Comparison of ENCODE assay signal across 1 cellular context in the genomic region with DNA sequence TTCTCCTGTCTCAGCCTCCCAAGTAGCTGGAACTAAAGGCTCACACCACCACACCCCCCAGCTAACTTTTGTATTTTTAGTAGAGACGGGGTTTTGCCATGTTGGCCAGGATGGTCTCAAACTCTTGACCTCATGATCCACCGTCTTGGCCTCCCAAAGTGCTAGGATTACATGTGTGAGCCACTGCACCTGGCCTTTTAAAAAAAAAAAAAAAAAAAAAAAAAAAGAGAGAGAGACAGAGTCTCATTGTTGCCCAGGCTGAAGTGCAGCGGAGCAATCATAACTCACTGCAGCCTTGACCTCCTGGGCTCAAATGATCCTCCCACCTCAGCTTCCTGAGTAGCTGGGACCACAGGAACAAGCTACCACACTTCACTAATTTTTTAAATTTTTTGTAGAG.
TF ChIP-seq lines count a peak whose summit lies in the region.

No MANE protein-coding gene starts in this region.

TF ChIP-seq in HepG2, 621 proteins besides CTCF, POLR2A, EP300 and RAD21 (continued from another document):
- TF ChIP-seq, protein P1, sequence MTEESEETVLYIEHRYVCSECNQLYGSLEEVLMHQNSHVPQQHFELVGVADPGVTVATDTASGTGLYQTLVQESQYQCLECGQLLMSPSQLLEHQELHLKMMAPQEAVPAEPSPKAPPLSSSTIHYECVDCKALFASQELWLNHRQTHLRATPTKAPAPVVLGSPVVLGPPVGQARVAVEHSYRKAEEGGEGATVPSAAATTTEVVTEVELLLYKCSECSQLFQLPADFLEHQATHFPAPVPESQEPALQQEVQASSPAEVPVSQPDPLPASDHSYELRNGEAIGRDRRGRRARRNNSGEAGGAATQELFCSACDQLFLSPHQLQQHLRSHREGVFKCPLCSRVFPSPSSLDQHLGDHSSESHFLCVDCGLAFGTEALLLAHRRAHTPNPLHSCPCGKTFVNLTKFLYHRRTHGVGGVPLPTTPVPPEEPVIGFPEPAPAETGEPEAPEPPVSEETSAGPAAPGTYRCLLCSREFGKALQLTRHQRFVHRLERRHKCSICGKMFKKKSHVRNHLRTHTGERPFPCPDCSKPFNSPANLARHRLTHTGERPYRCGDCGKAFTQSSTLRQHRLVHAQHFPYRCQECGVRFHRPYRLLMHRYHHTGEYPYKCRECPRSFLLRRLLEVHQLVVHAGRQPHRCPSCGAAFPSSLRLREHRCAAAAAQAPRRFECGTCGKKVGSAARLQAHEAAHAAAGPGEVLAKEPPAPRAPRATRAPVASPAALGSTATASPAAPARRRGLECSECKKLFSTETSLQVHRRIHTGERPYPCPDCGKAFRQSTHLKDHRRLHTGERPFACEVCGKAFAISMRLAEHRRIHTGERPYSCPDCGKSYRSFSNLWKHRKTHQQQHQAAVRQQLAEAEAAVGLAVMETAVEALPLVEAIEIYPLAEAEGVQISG (CRISPR knock-in tag; IDR thresholded peaks at IDR 0.05) = 0 out of 2 replicates have a peak, but pooled peaks have one; percentile 27
- TF ChIP-seq, protein P2, sequence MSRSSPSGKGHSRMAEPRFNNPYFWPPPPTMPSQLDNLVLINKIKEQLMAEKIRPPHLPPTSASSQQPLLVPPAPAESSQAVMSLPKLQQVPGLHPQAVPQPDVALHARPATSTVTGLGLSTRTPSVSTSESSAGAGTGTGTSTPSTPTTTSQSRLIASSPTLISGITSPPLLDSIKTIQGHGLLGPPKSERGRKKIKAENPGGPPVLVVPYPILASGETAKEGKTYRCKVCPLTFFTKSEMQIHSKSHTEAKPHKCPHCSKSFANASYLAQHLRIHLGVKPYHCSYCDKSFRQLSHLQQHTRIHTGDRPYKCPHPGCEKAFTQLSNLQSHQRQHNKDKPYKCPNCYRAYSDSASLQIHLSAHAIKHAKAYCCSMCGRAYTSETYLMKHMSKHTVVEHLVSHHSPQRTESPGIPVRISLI (CRISPR knock-in tag; IDR thresholded peaks at IDR 0.05; ENCODE audit: borderline replicate concordance) = peak; percentile 99
- peak; percentile 69 to 71; a peak in 3 of 4 replicates for TF ChIP-seq NR2F1 (CRISPR knock-in tag; IDR thresholded peaks at IDR 0.05)
- TF ChIP-seq FOXJ3 (CRISPR knock-in tag; IDR thresholded peaks at IDR 0.05; ENCODE audit: borderline replicate concordance) = peak; percentile 16; the same call in 1 of the 2 replicates
- TF ChIP-seq ZMYM3 (CRISPR knock-in tag; IDR thresholded peaks at IDR 0.05) = peak; percentile 57
- peak; percentile 35 for TF ChIP-seq SKI (IDR thresholded peaks at IDR 0.05; ENCODE audit: partially characterized antibody)
- TF ChIP-seq SOX5 (CRISPR knock-in tag; IDR thresholded peaks at IDR 0.05; ENCODE audit: borderline replicate concordance) = peak; percentile 74; the same call in 1 of the 2 replicates
